Comparison of ENCODE assay signal across 12 cellular contexts in genomic region chr6:35471836-35472345, GRCh38. TPM values are rescaled to one million over a fixed set of nuclear protein-coding genes. Genes with fewer than 3 reads are reported as not detected.
DNase-seq lines count a peak whose midpoint lies in the region; ATAC-seq, FAIRE-seq and TF ChIP-seq lines count a peak whose summit lies in the region.
"Had no signal": no experiment of that assay in that cellular context is flagged by ENCODE, and none has a peak within 500 bp of the region (broad histone marks: within the 10 kb centered on the region; RNA-seq: fewer than 3 reads in every experiment).

No MANE protein-coding gene starts in this region.

- CTCF ChIA-PET in A549 (lab: Yijun Ruan, JAX) (interaction anchor here (1.6 kb wide), 1 partner anchor 8 kb away, joined by 3 read pairs; no protein-coding TSS in a partner anchor), HepG2 (lab: Yijun Ruan, JAX; ENCODE audit: low intra/inter-chr PET ratio, low total read pairs) (no interaction called here)
- CTCF ChIA-PET in activated CD4-positive, alpha-beta memory T cell treated with anti-CD3 and anti-CD28 coated beads for 36 hours (lab: Charles Lee), result interaction anchor here (1.3 to 10.0 kb wide), 2 partner anchors 21 to 177 kb away, joined by 3 to 83 read pairs; partner anchors contain the start of gene FANCE

- intact Hi-C loops in activated CD4-positive, alpha-beta memory T cell treated with anti-CD3 and anti-CD28 coated beads for 36 hours (cut with micrococcal nuclease), result no loop called here
- intact Hi-C loops in HepG2 (cut with micrococcal nuclease; ENCODE audit: unreplicated experiment), result no loop called here
- intact Hi-C loops in aorta (cut with DNase I), result no loop called here
- intact Hi-C loops in testis (cut with DNase I; ENCODE audit: low total_unique reads), result no loop called here

- peak overlapping the region; percentile 97 for H3K27ac Mint-ChIP-seq in activated CD4-positive, alpha-beta memory T cell treated with anti-CD3 and anti-CD28 coated beads for 36 hours

- TF ChIP-seq CTCF in A549 (IDR thresholded peaks at IDR 0.05), result no peak
- no peak for TF ChIP-seq CTCF in GM06990 (IDR thresholded peaks at IDR 0.05; ENCODE audit: insufficient read depth, low read length, poor library complexity, severe bottlenecking)
- TF ChIP-seq CTCF in HepG2 (CRISPR knock-in tag; IDR thresholded peaks at IDR 0.05), result no peak
- no peak for TF ChIP-seq CTCF in testis (IDR thresholded peaks at IDR 0.05)

- POLR2A ChIA-PET in A549 (lab: Yijun Ruan, JAX), result no interaction called here
- POLR2A ChIA-PET in activated CD4-positive, alpha-beta memory T cell treated with anti-CD3 and anti-CD28 coated beads for 36 hours (lab: Charles Lee), result interaction anchor here (0.7 to 1.8 kb wide), 7 partner anchors 18 to 173 kb away, joined by 3 to 7 read pairs (median 4); partner anchors contain the start of gene FANCE
- POLR2A ChIA-PET in HepG2 (lab: Yijun Ruan, JAX), result interaction anchor here (0.7 to 9.7 kb wide), 9 partner anchors 9 to 268 kb away, joined by 3 to 88 read pairs (median 4); partner anchors contain the start of genes FANCE, PPARD and TEAD3

- BruUV-seq in HepG2 (replicated peaks; lab: Mats Ljungman, UMichigan), result no TSS peak

- no peak overlapping the region for H3K9ac ChIP-seq in HepG2 (ENCODE audit: insufficient read depth, low read depth, low read length)

- TF ChIP-seq EP300 in A549 (IDR thresholded peaks at IDR 0.05), result no peak
- no peak for TF ChIP-seq EP300 in HepG2 (IDR thresholded peaks at IDR 0.05; ENCODE audit: low read depth in 2 of 2, low read length in 2 of 2)
- TF ChIP-seq EP300 in HepG2 (CRISPR knock-in tag; IDR thresholded peaks at IDR 0.05; ENCODE audit: borderline replicate concordance), result no peak

- no peak overlapping the region for H2AFZ ChIP-seq in HepG2 (ENCODE audit: low read length)

- DNase-seq in A549 (ENCODE audit: low read depth in 1 of 2, low spot score in 1 of 2) (no peak), GM06990 (ENCODE audit: extremely low read depth, insufficient read length) (no peak), HepG2 (ENCODE audit: low spot score) (no peak), NCI-H82 (lab: John Stamatoyannopoulos, UW) (no peak), aorta (no peak), testis (no peak)
- no peak for DNase-seq in activated CD4-positive, alpha-beta memory T cell treated with anti-CD3 and anti-CD28 coated beads for 36 hours
- DNase-seq: stimulated activated naive CD4-positive, alpha-beta T cell had no signal

- H3K4me3 Mint-ChIP-seq in activated CD4-positive, alpha-beta memory T cell treated with anti-CD3 and anti-CD28 coated beads for 36 hours, result peak overlapping the region; percentile 95

- H3K4me3 ChIP-seq in A549 (no peak overlapping the region; the same call in 2 of the 3 replicates), GM06990 (replicated peaks; ENCODE audit: low read depth, low read length) (peak overlapping the region; percentile 7; the same call in 1 of the 2 replicates), HepG2 (replicated peaks in 1 of 3; ENCODE audit: insufficient read depth in 1 of 3, low read depth in 2 of 3, low read length in 3 of 3) (no peak overlapping the region), aorta (ENCODE audit: low read length in 2 of 2) (no peak overlapping the region), testis (no peak overlapping the region)
- H3K4me3 ChIP-seq: skin epidermis had no signal

- peaks cover 33% of the 10 kb centered on the region for H3K4me1 ChIP-seq in A549
- H3K4me1 ChIP-seq in HepG2 (ENCODE audit: insufficient read depth, low read length), result peaks cover 52% of the 10 kb centered on the region
- H3K4me1 ChIP-seq in aorta (ENCODE audit: control insufficient read depth in 1 of 2, insufficient read depth in 2 of 2, low read length in 2 of 2), result no peaks in the 10 kb centered on the region
- peaks cover 29% of the 10 kb centered on the region for H3K4me1 ChIP-seq in testis

- 64% methylated on average over 8 of the region's 8 CpGs for WGBS in A549 (ENCODE audit: missing lambda C conversion rate)
- 80% methylated on average over 8 of the region's 8 CpGs for whole genome bisulfite sequencing in HepG2 (ENCODE audit: low lambda C conversion rate)
- WGBS in aorta, 2 donors, result 67 to 74% methylated on average over 8 of the region's 8 CpGs
- WGBS in testis, 2 donors, result 37 to 47% methylated on average over 8 of the region's 8 CpGs

- no peaks in the 10 kb centered on the region for H3K9me3 Mint-ChIP-seq in activated CD4-positive, alpha-beta memory T cell treated with anti-CD3 and anti-CD28 coated beads for 36 hours

- H3K36me3 ChIP-seq in GM06990 (ENCODE audit: control insufficient read depth, insufficient read depth, low read length), result peaks cover 23% of the 10 kb centered on the region
- peaks cover 5 to 31% of the 10 kb centered on the region in 2 experiments for H3K36me3 ChIP-seq in HepG2 (replicated peaks in 1 of 2; ENCODE audit: control insufficient read depth in 1 of 2, insufficient read depth in 2 of 2, low read length in 2 of 2)
- peaks cover 0 to 7% of the 10 kb centered on the region in 2 donors for H3K36me3 ChIP-seq in aorta (ENCODE audit: control insufficient read depth in 1 of 2, insufficient read depth in 2 of 2, low read length in 1 of 2)
- no peaks in the 10 kb centered on the region for H3K36me3 ChIP-seq in testis (ENCODE audit: low read depth, missing control alignments)

- H3K9me3 ChIP-seq in A549 (no peaks in the 10 kb centered on the region), HepG2 (ENCODE audit: low read length) (no peaks in the 10 kb centered on the region), aorta (ENCODE audit: control insufficient read depth, low read length) (no peaks in the 10 kb centered on the region), testis (no peaks in the 10 kb centered on the region)

- no peak for ATAC-seq in A549
- no peak for ATAC-seq in HepG2
- ATAC-seq in aorta (ENCODE audit: low FRiP score), result no peak
- no peak for ATAC-seq in GM18870 (IDR thresholded peaks at IDR 0.05; ENCODE audit: unreplicated experiment)

- peaks cover 51% of the 10 kb centered on the region for H4K20me1 ChIP-seq in HepG2 (ENCODE audit: insufficient read depth, low read length)

- in situ Hi-C loops in HepG2 (cut with HindIII; ENCODE audit: extremely low pct_ligation_motif_present, low pct_unique_long_range_greater_than_20kb), result no loop called here

- H3K4me1 Mint-ChIP-seq in activated CD4-positive, alpha-beta memory T cell treated with anti-CD3 and anti-CD28 coated beads for 36 hours (ENCODE audit: low read depth), result peaks cover 36% of the 10 kb centered on the region

- TF ChIP-seq RAD21 in A549 (conservative IDR thresholded peaks at IDR 0.05 in 1 of 2, IDR thresholded peaks at IDR 0.05 in 1 of 2), result no peak
- TF ChIP-seq RAD21 in HepG2 (CRISPR knock-in tag; IDR thresholded peaks at IDR 0.05), result no peak

- peaks cover 51% of the 10 kb centered on the region for H3K36me3 Mint-ChIP-seq in activated CD4-positive, alpha-beta memory T cell treated with anti-CD3 and anti-CD28 coated beads for 36 hours

- no peaks in the 10 kb centered on the region for H3K27me3 Mint-ChIP-seq in activated CD4-positive, alpha-beta memory T cell treated with anti-CD3 and anti-CD28 coated beads for 36 hours

- peaks cover 30% of the 10 kb centered on the region for H3K79me2 ChIP-seq in HepG2 (ENCODE audit: insufficient read depth, low read length)

- peak overlapping the region in 1 of 2 experiments; percentile 42; a peak in 3 of 6 replicates for H3K27ac ChIP-seq in A549
- peak overlapping the region; percentile 23 for H3K27ac ChIP-seq in HepG2 (ENCODE audit: extremely low read length, insufficient read depth, low read length)
- H3K27ac ChIP-seq in aorta (ENCODE audit: low read depth in 1 of 2, low read length in 2 of 2), result no peak overlapping the region
- H3K27ac ChIP-seq in testis, result peak overlapping the region in 1 of 2 donors; percentile 60

- H3K4me2 ChIP-seq in A549, result peak overlapping the region; percentile 98
- H3K4me2 ChIP-seq in HepG2 (ENCODE audit: low read depth, low read length), result 0 out of 2 replicates have a peak overlapping the region, but pooled peaks have one; percentile 1

- no peak for TF ChIP-seq POLR2A in A549 (IDR thresholded peaks at IDR 0.05; ENCODE audit: low read length)
- no peak for TF ChIP-seq POLR2A in HepG2 (IDR thresholded peaks at IDR 0.05; ENCODE audit: insufficient read depth in 1 of 2, low read depth in 2 of 2, low read length in 2 of 2)
- TF ChIP-seq POLR2A in testis (IDR thresholded peaks at IDR 0.05), result no peak

- H3K27me3 ChIP-seq in GM06990 (replicated peaks; ENCODE audit: control insufficient read depth, insufficient read depth, low read length) (no peaks in the 10 kb centered on the region), HepG2 (ENCODE audit: control insufficient read depth in 1 of 2, insufficient read depth in 2 of 2, low read length in 2 of 2) (no peaks in the 10 kb centered on the region; a peak in 1 of 5 replicates), aorta (ENCODE audit: control insufficient read depth in 1 of 2, insufficient read depth in 2 of 2, low read length in 1 of 2) (no peaks in the 10 kb centered on the region), testis (no peaks in the 10 kb centered on the region)

- FAIRE-seq in A549 (lab: Jason Lieb, UNC), result no peak
- FAIRE-seq in HepG2 (lab: Jason Lieb, UNC), result no peak
- FAIRE-seq: D721Med had no signal

RNA-seq across cellular contexts. Expression of gene RPL10A, which starts 3.7 kb away (rescaled TPM):
- 1,645 and 1,707 TPM in 2 replicates for polyA plus RNA-seq in A549 (2011; rRNA removed)
- 2,133 and 2,619 TPM in 2 replicates for polyA plus RNA-seq in A549 (2012; cell fraction: cytosol; rRNA removed)
- 821 and 1,209 TPM in 2 replicates for polyA plus RNA-seq in A549 (2012; cell fraction: nucleus; rRNA removed)
- 1,150 to 1,165 TPM (median 1,153 TPM) in 3 replicates for polyA plus RNA-seq in A549 (2017; fragmentation: RNase III; extraction: RNeasy Plus Mini Kit Qiagen cat#74134 plus additional on column Dnase treatment)
- 531 and 595 TPM in 2 replicates for polyA minus RNA-seq in A549 (2011; rRNA and poly(A)+ RNA removed)
- 1,000 to 10,000 TPM; 2,144 to 2,205 TPM for total RNA-seq in activated CD4-positive, alpha-beta memory T cell treated with anti-CD3 and anti-CD28 coated beads for 36 hours
- 1,854 and 2,285 TPM in 2 replicates for total RNA-seq in HepG2 (2016; rRNA removed; fragmentation: Illumina TruSeq; extraction: Trizol)
- total RNA-seq in HepG2 (2016; cell fraction: cytosol; rRNA removed; fragmentation: Illumina TruSeq; extraction: Trizol; ENCODE audit: low read depth), result 2,437 and 2,775 TPM in 2 replicates
- 1,859 and 2,386 TPM in 2 replicates for total RNA-seq in HepG2 (2016; cell fraction: insoluble cytoplasmic fraction; rRNA removed; fragmentation: Illumina TruSeq; extraction: Trizol)
- 4,119 and 4,316 TPM in 2 replicates for total RNA-seq in HepG2 (2016; cell fraction: membrane; rRNA removed; fragmentation: Illumina TruSeq; extraction: Trizol)
- total RNA-seq in HepG2 (2016; cell fraction: nucleus; rRNA removed; fragmentation: Illumina TruSeq; extraction: Trizol), result 734 and 771 TPM in 2 replicates
- polyA plus RNA-seq in HepG2 (2011; rRNA removed), result 2,253 and 2,726 TPM in 2 replicates
- 2,315 and 3,589 TPM in 2 replicates for polyA plus RNA-seq in HepG2 (2011; cell fraction: cytosol; rRNA removed)
- polyA plus RNA-seq in HepG2 (2011; cell fraction: nucleus; rRNA removed), result 1,402 and 1,561 TPM in 2 replicates
- polyA plus RNA-seq in HepG2 (2012), result 2,161 and 2,246 TPM in 2 replicates
- 3,096 and 3,343 TPM in 2 replicates for polyA plus RNA-seq in HepG2 (2016; cell fraction: cytosol; fragmentation: Illumina TruSeq; extraction: Trizol; ENCODE audit: low read depth)
- polyA plus RNA-seq in HepG2 (2016; cell fraction: insoluble cytoplasmic fraction; fragmentation: Illumina TruSeq; extraction: Trizol; ENCODE audit: low read depth), result 2,345 and 2,428 TPM in 2 replicates
- polyA plus RNA-seq in HepG2 (2016; cell fraction: membrane; fragmentation: Illumina TruSeq; extraction: Trizol; ENCODE audit: low read depth), result 4,116 and 4,234 TPM in 2 replicates
- polyA plus RNA-seq in HepG2 (2016; cell fraction: nucleus; fragmentation: Illumina TruSeq; extraction: Trizol; ENCODE audit: insufficient read depth, low read depth), result 1,389 and 1,424 TPM in 2 replicates
- 921 and 1,139 TPM in 2 replicates for polyA minus RNA-seq in HepG2 (2011; rRNA and poly(A)+ RNA removed; ENCODE audit: low replicate concordance)
- polyA minus RNA-seq in HepG2 (2011; cell fraction: cytosol; rRNA and poly(A)+ RNA removed), result 630 and 657 TPM in 2 replicates
- polyA minus RNA-seq in HepG2 (2011; cell fraction: nucleus; rRNA and poly(A)+ RNA removed), result 275 and 369 TPM in 2 replicates
- total RNA-seq in aorta, result 100 to 1,000 TPM; 834 to 875 TPM
- polyA plus RNA-seq in aorta, result 1,000 to 10,000 TPM; 2,062 to 2,391 TPM
- 100 to 1,000 TPM; 305 to 538 TPM for total RNA-seq in testis
- 768 TPM for polyA plus RNA-seq in testis (ENCODE audit: insufficient read depth, low read depth, low replicate concordance)

RNA-seq across cellular contexts. Expression of gene FANCE, which starts 19.8 kb away (rescaled TPM):
- polyA plus RNA-seq in A549 (2011; rRNA removed) (3.5 and 3.7 TPM in 2 replicates), A549 (2017; fragmentation: RNase III; extraction: RNeasy Plus Mini Kit Qiagen cat#74134 plus additional on column Dnase treatment) (3.1 to 3.7 TPM (median 3.3 TPM) in 3 replicates), HepG2 (2011; rRNA removed) (7.1 and 7.9 TPM in 2 replicates), aorta (1 to 10 TPM; 1.3 to 4.4 TPM), testis (ENCODE audit: insufficient read depth, low read depth, low replicate concordance) (18.0 TPM)
- 5.1 and 6.6 TPM in 2 replicates for polyA plus RNA-seq in A549 (2012; cell fraction: cytosol; rRNA removed)
- polyA plus RNA-seq in A549 (2012; cell fraction: nucleus; rRNA removed), result 5.6 and 5.8 TPM in 2 replicates
- polyA minus RNA-seq in A549 (2011; rRNA and poly(A)+ RNA removed), result 3.7 TPM in 2 replicates
- 10 to 100 TPM; 18.9 to 19.2 TPM for total RNA-seq in activated CD4-positive, alpha-beta memory T cell treated with anti-CD3 and anti-CD28 coated beads for 36 hours
- total RNA-seq in HepG2 (2016; rRNA removed; fragmentation: Illumina TruSeq; extraction: Trizol) (9.7 and 11.2 TPM in 2 replicates), aorta (1 to 10 TPM; 4.7 to 5.5 TPM), testis (10 to 100 TPM; 14.1 to 15.0 TPM)
- total RNA-seq in HepG2 (2016; cell fraction: cytosol; rRNA removed; fragmentation: Illumina TruSeq; extraction: Trizol; ENCODE audit: low read depth), result 1.9 and 2.5 TPM in 2 replicates
- total RNA-seq in HepG2 (2016; cell fraction: insoluble cytoplasmic fraction; rRNA removed; fragmentation: Illumina TruSeq; extraction: Trizol), result 9.2 and 10.0 TPM in 2 replicates
- total RNA-seq in HepG2 (2016; cell fraction: membrane; rRNA removed; fragmentation: Illumina TruSeq; extraction: Trizol), result 6.3 and 6.7 TPM in 2 replicates
- total RNA-seq in HepG2 (2016; cell fraction: nucleus; rRNA removed; fragmentation: Illumina TruSeq; extraction: Trizol), result 4.8 and 7.1 TPM in 2 replicates
- 6.3 and 6.8 TPM in 2 replicates for polyA plus RNA-seq in HepG2 (2011; cell fraction: cytosol; rRNA removed)
- 6.9 and 8.4 TPM in 2 replicates for polyA plus RNA-seq in HepG2 (2011; cell fraction: nucleus; rRNA removed)
- 4.1 and 4.3 TPM in 2 replicates for polyA plus RNA-seq in HepG2 (2012)
- polyA plus RNA-seq in HepG2 (2016; cell fraction: cytosol; fragmentation: Illumina TruSeq; extraction: Trizol; ENCODE audit: low read depth), result 1.5 and 1.6 TPM in 2 replicates
- polyA plus RNA-seq in HepG2 (2016; cell fraction: insoluble cytoplasmic fraction; fragmentation: Illumina TruSeq; extraction: Trizol; ENCODE audit: low read depth), result 7.5 and 8.6 TPM in 2 replicates
- 3.0 and 4.3 TPM in 2 replicates for polyA plus RNA-seq in HepG2 (2016; cell fraction: membrane; fragmentation: Illumina TruSeq; extraction: Trizol; ENCODE audit: low read depth)
- 13.2 and 13.8 TPM in 2 replicates for polyA plus RNA-seq in HepG2 (2016; cell fraction: nucleus; fragmentation: Illumina TruSeq; extraction: Trizol; ENCODE audit: insufficient read depth, low read depth)
- polyA minus RNA-seq in HepG2 (2011; rRNA and poly(A)+ RNA removed; ENCODE audit: low replicate concordance), result 14.3 and 23.1 TPM in 2 replicates
- 5.5 TPM in 2 replicates for polyA minus RNA-seq in HepG2 (2011; cell fraction: cytosol; rRNA and poly(A)+ RNA removed)
- polyA minus RNA-seq in HepG2 (2011; cell fraction: nucleus; rRNA and poly(A)+ RNA removed), result 1.8 and 2.4 TPM in 2 replicates

RNA-seq across cellular contexts. Expression of gene TEAD3, which starts 25.0 kb away (rescaled TPM):
- polyA plus RNA-seq in A549 (2011; rRNA removed) (2.1 and 2.6 TPM in 2 replicates), A549 (2017; fragmentation: RNase III; extraction: RNeasy Plus Mini Kit Qiagen cat#74134 plus additional on column Dnase treatment) (3.0 to 4.5 TPM (median 4.2 TPM) in 3 replicates), HepG2 (2011; rRNA removed) (16.5 and 20.5 TPM in 2 replicates), aorta (10 to 100 TPM; 16.7 to 54.2 TPM), testis (ENCODE audit: insufficient read depth, low read depth, low replicate concordance) (16.2 TPM)
- polyA plus RNA-seq in A549 (2012; cell fraction: cytosol; rRNA removed), result 2.6 and 3.8 TPM in 2 replicates
- 7.3 and 7.6 TPM in 2 replicates for polyA plus RNA-seq in A549 (2012; cell fraction: nucleus; rRNA removed)
- polyA minus RNA-seq in A549 (2011; rRNA and poly(A)+ RNA removed), result 1.7 TPM in 2 replicates
- 1 to 10 TPM; 1.8 to 2.2 TPM for total RNA-seq in activated CD4-positive, alpha-beta memory T cell treated with anti-CD3 and anti-CD28 coated beads for 36 hours
- total RNA-seq in HepG2 (2016; rRNA removed; fragmentation: Illumina TruSeq; extraction: Trizol) (14.4 and 15.1 TPM in 2 replicates), aorta (10 to 100 TPM; 43.5 to 78.0 TPM), testis (10 to 100 TPM; 10.6 to 17.8 TPM)
- 3.9 and 4.4 TPM in 2 replicates for total RNA-seq in HepG2 (2016; cell fraction: cytosol; rRNA removed; fragmentation: Illumina TruSeq; extraction: Trizol; ENCODE audit: low read depth)
- 12.5 and 14.5 TPM in 2 replicates for total RNA-seq in HepG2 (2016; cell fraction: insoluble cytoplasmic fraction; rRNA removed; fragmentation: Illumina TruSeq; extraction: Trizol)
- 14.0 and 14.5 TPM in 2 replicates for total RNA-seq in HepG2 (2016; cell fraction: membrane; rRNA removed; fragmentation: Illumina TruSeq; extraction: Trizol)
- 12.5 and 14.3 TPM in 2 replicates for total RNA-seq in HepG2 (2016; cell fraction: nucleus; rRNA removed; fragmentation: Illumina TruSeq; extraction: Trizol)
- 11.8 and 14.3 TPM in 2 replicates for polyA plus RNA-seq in HepG2 (2011; cell fraction: cytosol; rRNA removed)
- 41.6 and 45.4 TPM in 2 replicates for polyA plus RNA-seq in HepG2 (2011; cell fraction: nucleus; rRNA removed)
- polyA plus RNA-seq in HepG2 (2012), result 19.1 and 24.4 TPM in 2 replicates
- polyA plus RNA-seq in HepG2 (2016; cell fraction: cytosol; fragmentation: Illumina TruSeq; extraction: Trizol; ENCODE audit: low read depth), result 5.1 and 5.5 TPM in 2 replicates
- 22.1 and 28.5 TPM in 2 replicates for polyA plus RNA-seq in HepG2 (2016; cell fraction: insoluble cytoplasmic fraction; fragmentation: Illumina TruSeq; extraction: Trizol; ENCODE audit: low read depth)
- 12.7 and 14.9 TPM in 2 replicates for polyA plus RNA-seq in HepG2 (2016; cell fraction: membrane; fragmentation: Illumina TruSeq; extraction: Trizol; ENCODE audit: low read depth)
- polyA plus RNA-seq in HepG2 (2016; cell fraction: nucleus; fragmentation: Illumina TruSeq; extraction: Trizol; ENCODE audit: insufficient read depth, low read depth), result 41.9 and 43.9 TPM in 2 replicates
- polyA minus RNA-seq in HepG2 (2011; rRNA and poly(A)+ RNA removed; ENCODE audit: low replicate concordance), result 6.0 and 22.8 TPM in 2 replicates
- 7.7 and 8.2 TPM in 2 replicates for polyA minus RNA-seq in HepG2 (2011; cell fraction: cytosol; rRNA and poly(A)+ RNA removed)
- polyA minus RNA-seq in HepG2 (2011; cell fraction: nucleus; rRNA and poly(A)+ RNA removed), result 7.9 and 8.6 TPM in 2 replicates

RNA-seq across cellular contexts. Expression of gene TULP1, which starts 40.8 kb away (rescaled TPM):
- polyA plus RNA-seq in A549 (2011; rRNA removed), result not detected in 2 replicates
- polyA plus RNA-seq in A549 (2012; cell fraction: cytosol; rRNA removed), result not detected in 2 replicates
- not detected in 2 replicates for polyA plus RNA-seq in A549 (2012; cell fraction: nucleus; rRNA removed)
- polyA plus RNA-seq in A549 (2017; fragmentation: RNase III; extraction: RNeasy Plus Mini Kit Qiagen cat#74134 plus additional on column Dnase treatment), result not detected in 3 replicates
- not detected in 2 replicates for polyA minus RNA-seq in A549 (2011; rRNA and poly(A)+ RNA removed)
- total RNA-seq in activated CD4-positive, alpha-beta memory T cell treated with anti-CD3 and anti-CD28 coated beads for 36 hours, result not detected
- total RNA-seq in HepG2 (2016; rRNA removed; fragmentation: Illumina TruSeq; extraction: Trizol), result not detected in 2 replicates
- total RNA-seq in HepG2 (2016; cell fraction: cytosol; rRNA removed; fragmentation: Illumina TruSeq; extraction: Trizol; ENCODE audit: low read depth), result 0.35 TPM in 1 of 2 replicates, not detected in the other
- not detected in 2 replicates for total RNA-seq in HepG2 (2016; cell fraction: insoluble cytoplasmic fraction; rRNA removed; fragmentation: Illumina TruSeq; extraction: Trizol)
- not detected in 2 replicates for total RNA-seq in HepG2 (2016; cell fraction: membrane; rRNA removed; fragmentation: Illumina TruSeq; extraction: Trizol)
- not detected in 2 replicates for total RNA-seq in HepG2 (2016; cell fraction: nucleus; rRNA removed; fragmentation: Illumina TruSeq; extraction: Trizol)
- not detected in 2 replicates for polyA plus RNA-seq in HepG2 (2011; rRNA removed)
- not detected in 2 replicates for polyA plus RNA-seq in HepG2 (2011; cell fraction: cytosol; rRNA removed)
- not detected in 2 replicates for polyA plus RNA-seq in HepG2 (2011; cell fraction: nucleus; rRNA removed)
- polyA plus RNA-seq in HepG2 (2012), result not detected in 2 replicates
- polyA plus RNA-seq in HepG2 (2016; cell fraction: cytosol; fragmentation: Illumina TruSeq; extraction: Trizol; ENCODE audit: low read depth), result not detected in 2 replicates
- not detected in 2 replicates for polyA plus RNA-seq in HepG2 (2016; cell fraction: insoluble cytoplasmic fraction; fragmentation: Illumina TruSeq; extraction: Trizol; ENCODE audit: low read depth)
- not detected in 2 replicates for polyA plus RNA-seq in HepG2 (2016; cell fraction: membrane; fragmentation: Illumina TruSeq; extraction: Trizol; ENCODE audit: low read depth)
- not detected in 2 replicates for polyA plus RNA-seq in HepG2 (2016; cell fraction: nucleus; fragmentation: Illumina TruSeq; extraction: Trizol; ENCODE audit: insufficient read depth, low read depth)
- not detected in 2 replicates for polyA minus RNA-seq in HepG2 (2011; rRNA and poly(A)+ RNA removed; ENCODE audit: low replicate concordance)
- not detected in 2 replicates for polyA minus RNA-seq in HepG2 (2011; cell fraction: cytosol; rRNA and poly(A)+ RNA removed)
- polyA minus RNA-seq in HepG2 (2011; cell fraction: nucleus; rRNA and poly(A)+ RNA removed), result not detected in 2 replicates
- total RNA-seq in aorta, result not detected
- polyA plus RNA-seq in aorta, result 1 to 10 TPM in 1 of 2 donors, not detected in 1; 3.3 TPM
- 1 to 10 TPM in 1 of 2 donors, under 1 TPM in 1; 0.87 to 2.4 TPM for total RNA-seq in testis
- polyA plus RNA-seq in testis (ENCODE audit: insufficient read depth, low read depth, low replicate concordance), result 0.53 TPM
- total RNA-seq: RPMI7951 had no signal
